ENCODE assay signal across 8 cellular contexts in the genomic region with DNA sequence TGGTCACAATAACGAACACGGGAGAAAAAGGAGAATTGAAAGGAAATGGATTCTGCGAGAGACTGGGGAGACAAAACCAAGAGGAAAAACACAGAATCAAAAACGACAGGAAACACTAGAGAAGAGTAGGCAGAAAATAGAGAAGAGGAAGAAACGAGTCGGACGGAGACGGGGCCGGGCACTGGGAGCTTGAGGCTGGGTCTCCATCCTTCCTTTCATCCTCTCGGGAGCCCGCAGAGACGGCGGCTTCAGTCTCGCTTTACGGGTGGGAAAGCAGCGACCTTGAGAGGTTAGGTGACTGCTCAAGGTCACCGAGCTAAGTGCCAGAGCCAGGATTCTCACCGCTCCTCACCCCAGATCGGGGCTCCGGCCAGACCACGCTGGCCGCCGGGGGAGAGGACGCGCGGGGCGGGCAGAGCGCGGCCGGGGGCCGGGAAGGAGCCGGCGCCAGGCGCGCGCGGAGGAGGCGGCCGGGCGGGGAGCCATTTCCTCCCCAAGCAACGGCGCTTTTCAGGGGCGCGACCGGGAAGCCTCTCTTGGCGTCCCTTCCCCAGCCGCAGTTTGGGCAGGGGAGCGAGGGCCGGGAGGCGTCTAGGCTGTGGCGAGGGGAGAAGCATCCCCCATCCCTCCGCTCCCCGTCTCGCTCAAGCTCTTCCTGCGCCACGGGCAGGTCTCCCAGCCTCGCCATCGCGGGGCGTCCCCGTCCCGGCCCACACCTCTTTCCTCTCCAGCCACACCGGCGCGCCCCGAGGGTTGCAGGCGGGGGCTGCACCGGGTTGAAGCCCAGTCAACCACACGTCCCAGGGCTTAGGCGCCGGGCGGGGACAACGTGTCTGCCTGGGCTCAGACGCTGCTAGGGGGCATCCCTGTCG. TPM values are rescaled to one million over a fixed set of nuclear protein-coding genes. Genes with fewer than 3 reads are reported as not detected.
A peak's percentile ranks its signal among the peaks of the same experiment; 100 is the strongest.
DNase-seq lines count a peak whose midpoint lies in the region; ATAC-seq and TF ChIP-seq lines count a peak whose summit lies in the region.

No MANE protein-coding gene starts in this region.

- H3K4me3 ChIP-seq in WI38 (ENCODE audit: low read depth, low read length) (peak overlapping the region; percentile 63), coronary artery (peak overlapping the region; percentile 89), liver (ENCODE audit: low read depth in 1 of 3, low read length in 3 of 3) (peak overlapping the region; percentile 18 to 51 (median 49))

- TF ChIP-seq CTCF in WI38 (IDR thresholded peaks at IDR 0.05; ENCODE audit: low read depth, low read length), result no peak
- TF ChIP-seq CTCF in coronary artery (IDR thresholded peaks at IDR 0.05), result no peak
- no peak for TF ChIP-seq CTCF in liver (IDR thresholded peaks at IDR 0.05; ENCODE audit: low read depth, low read length, missing input control)

- H3K4me3 Mint-ChIP-seq in IgD-negative memory B cell, result peak overlapping the region; percentile 85 to 91 (median 88)

- H3K9me3 ChIP-seq in liver (ENCODE audit: control insufficient read depth in 4 of 4, low read length in 3 of 4), result no peaks in the 10 kb centered on the region

- peaks cover 0 to 5% (median 0%) of the 10 kb centered on the region in 4 donors for H3K27me3 ChIP-seq in liver (ENCODE audit: control insufficient read depth in 4 of 4, insufficient read depth in 4 of 4, low read length in 3 of 4)

- H3K27me3 Mint-ChIP-seq in IgD-negative memory B cell, result peaks cover 27% of the 10 kb centered on the region

- peaks cover 0 to 12% (median 11%) of the 10 kb centered on the region in 4 donors for H3K4me1 ChIP-seq in liver (ENCODE audit: control insufficient read depth in 4 of 4, insufficient read depth in 4 of 4, low read length in 3 of 4)

- TF ChIP-seq RAD21 in liver (IDR thresholded peaks at IDR 0.05), result no peak

- H3K36me3 ChIP-seq in liver (ENCODE audit: control insufficient read depth in 4 of 4, insufficient read depth in 3 of 4, low read depth in 1 of 4, low read length in 3 of 4), result no peaks in the 10 kb centered on the region

- WGBS in liver, result 3% methylated on average over 75 of the region's 75 CpGs

- DNase-seq in EL (peak; percentile 25), coronary artery (ENCODE audit: low spot score) (no peak), foreskin melanocyte (no peak)
- DNase-seq in stimulated activated CD4-positive, alpha-beta T cell treated with anti-CD3 and anti-CD28 coated beads, Interleukin-4, amount 100 ng/mL, for 48 hours (ENCODE audit: low read depth in 2 of 2), result peak; percentile 11 to 23

- peaks cover 1 to 11% (median 9%) of the 10 kb centered on the region in 3 donors for H3K4me1 Mint-ChIP-seq in IgD-negative memory B cell

- peak overlapping the region in 1 of 2 donors; percentile 66 for H3K27ac ChIP-seq in coronary artery
- peak overlapping the region in 1 of 2 donors; percentile 18 for H3K27ac ChIP-seq in liver (ENCODE audit: low read depth in 1 of 2, low read length in 2 of 2)

- ATAC-seq in GM21515 (IDR thresholded peaks at IDR 0.05; ENCODE audit: unreplicated experiment), result peak; percentile 66

- no peaks in the 10 kb centered on the region for H3K36me3 Mint-ChIP-seq in IgD-negative memory B cell

- H3K27ac Mint-ChIP-seq in IgD-negative memory B cell, result no peak overlapping the region

- H3K9me3 Mint-ChIP-seq in IgD-negative memory B cell, result no peaks in the 10 kb centered on the region

- no peak overlapping the region for H3K9ac ChIP-seq in liver (ENCODE audit: low read depth in 1 of 2, low read length in 2 of 2)

TF ChIP-seq in liver, 16 proteins besides CTCF, POLR2A, EP300 and RAD21:
- TF ChIP-seq GABPA (IDR thresholded peaks at IDR 0.05 in 1 of 2, conservative IDR thresholded peaks at IDR 0.05 in 1 of 2) (no peak), HNF4G (IDR thresholded peaks at IDR 0.05) (no peak), TAF1 (conservative IDR thresholded peaks at IDR 0.05) (no peak), FOXA2 (IDR thresholded peaks at IDR 0.05) (no peak)
- TF ChIP-seq, protein P1, sequence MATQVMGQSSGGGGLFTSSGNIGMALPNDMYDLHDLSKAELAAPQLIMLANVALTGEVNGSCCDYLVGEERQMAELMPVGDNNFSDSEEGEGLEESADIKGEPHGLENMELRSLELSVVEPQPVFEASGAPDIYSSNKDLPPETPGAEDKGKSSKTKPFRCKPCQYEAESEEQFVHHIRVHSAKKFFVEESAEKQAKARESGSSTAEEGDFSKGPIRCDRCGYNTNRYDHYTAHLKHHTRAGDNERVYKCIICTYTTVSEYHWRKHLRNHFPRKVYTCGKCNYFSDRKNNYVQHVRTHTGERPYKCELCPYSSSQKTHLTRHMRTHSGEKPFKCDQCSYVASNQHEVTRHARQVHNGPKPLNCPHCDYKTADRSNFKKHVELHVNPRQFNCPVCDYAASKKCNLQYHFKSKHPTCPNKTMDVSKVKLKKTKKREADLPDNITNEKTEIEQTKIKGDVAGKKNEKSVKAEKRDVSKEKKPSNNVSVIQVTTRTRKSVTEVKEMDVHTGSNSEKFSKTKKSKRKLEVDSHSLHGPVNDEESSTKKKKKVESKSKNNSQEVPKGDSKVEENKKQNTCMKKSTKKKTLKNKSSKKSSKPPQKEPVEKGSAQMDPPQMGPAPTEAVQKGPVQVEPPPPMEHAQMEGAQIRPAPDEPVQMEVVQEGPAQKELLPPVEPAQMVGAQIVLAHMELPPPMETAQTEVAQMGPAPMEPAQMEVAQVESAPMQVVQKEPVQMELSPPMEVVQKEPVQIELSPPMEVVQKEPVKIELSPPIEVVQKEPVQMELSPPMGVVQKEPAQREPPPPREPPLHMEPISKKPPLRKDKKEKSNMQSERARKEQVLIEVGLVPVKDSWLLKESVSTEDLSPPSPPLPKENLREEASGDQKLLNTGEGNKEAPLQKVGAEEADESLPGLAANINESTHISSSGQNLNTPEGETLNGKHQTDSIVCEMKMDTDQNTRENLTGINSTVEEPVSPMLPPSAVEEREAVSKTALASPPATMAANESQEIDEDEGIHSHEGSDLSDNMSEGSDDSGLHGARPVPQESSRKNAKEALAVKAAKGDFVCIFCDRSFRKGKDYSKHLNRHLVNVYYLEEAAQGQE (IDR thresholded peaks at IDR 0.05), result no peak

RNA-seq across cellular contexts. Expression of a gene that starts 24.0 kb away (rescaled TPM):
- polyA plus RNA-seq in IgD-negative memory B cell (22.3 TPM), liver (1 to 10 TPM; 5.5 to 8.5 TPM)
- total RNA-seq in liver, result 10 to 100 TPM; 14.5 to 17.2 TPM

Comparison
In these comparisons a context has a peak if more than half of its experiments do, and no peak if none do; other contexts are left out.
1. DNase-seq: peak in EL (single experiment) and stimulated activated CD4-positive, alpha-beta T cell treated with anti-CD3 and anti-CD28 coated beads, Interleukin-4, amount 100 ng/mL, for 48 hours (2 of 2); none in coronary artery (single experiment) and foreskin melanocyte (single experiment).
2. Peak in every context shown above with its lines, with median percentiles within 50 percentile points of each other: H3K4me3 ChIP-seq.